In genomic region chr3:148162132-148162531, GRCh38 we compare ENCODE assay signal across 23 cellular contexts.
A peak's percentile ranks its signal among the peaks of the same experiment; 100 is the strongest.
DNase-seq lines count a peak whose midpoint lies in the region; ATAC-seq, FAIRE-seq and TF ChIP-seq lines count a peak whose summit lies in the region.
"Had no signal": no experiment of that assay in that cellular context is flagged by ENCODE, and none has a peak within 500 bp of the region (broad histone marks: within the 10 kb centered on the region; RNA-seq: fewer than 3 reads in every experiment).

No MANE protein-coding gene starts in this region.

- TF ChIP-seq CTCF in dorsolateral prefrontal cortex (IDR thresholded peaks at IDR 0.05 in 54 of 56, conservative IDR thresholded peaks at IDR 0.05 in 2 of 56; ENCODE audit: low read depth in 1 of 56, partially characterized antibody in 56 of 56): peak in 49 of 56 donors; percentile 23 to 66 (median 42)

- DNase-seq in ELR (ENCODE audit: low read depth) (peak; percentile 16), M059J (ENCODE audit: low read depth) (peak; percentile 6), dorsolateral prefrontal cortex (no peak), myocyte (ENCODE audit: low read depth) (peak; percentile 57), urothelium cell line (ENCODE audit: low spot score) (no peak)
- no peak for DNase-seq in activated CD4-positive, alpha-beta T cell treated with anti-CD3 and anti-CD28 coated beads, Interleukin-2, amount 50 U/mL, for 1 hour
- DNase-seq: activated naive CD8-positive, alpha-beta T cell treated with anti-CD3 and anti-CD28 coated beads for 36 hours; body of pancreas; COR-L47; cortex of kidney; Kasumi-1; NCI-H2107; NCI-H526 treated with DMSO at 0.1 percent for 48 hours; nucleus accumbens; PC-9; testis had no signal

- intact Hi-C loops in dorsolateral prefrontal cortex (cut with DNase I): no loop called here

- no peak for ATAC-seq in HG03457 (IDR thresholded peaks at IDR 0.05; ENCODE audit: unreplicated experiment)
- ATAC-seq in HG03025 (IDR thresholded peaks at IDR 0.05; ENCODE audit: low FRiP score, unreplicated experiment): no peak
- ATAC-seq: activated CD4-positive, CD25-positive, alpha-beta regulatory T cell treated with anti-CD3 and anti-CD28 coated beads, Interleukin-2, amount 50 U/mL, for 24 hours; body of pancreas; gastroesophageal sphincter; left lobe of liver had no signal

- H3K4me3 ChIP-seq in dorsolateral prefrontal cortex: no peak overlapping the region
- H3K4me3 ChIP-seq: body of pancreas, gastroesophageal sphincter, HAP-1, PC-9, right atrium auricular region, testis had no signal

- no peaks in the 10 kb centered on the region for H3K27me3 ChIP-seq in dorsolateral prefrontal cortex
- H3K27me3 ChIP-seq: body of pancreas, gastroesophageal sphincter, right atrium auricular region, testis had no signal

- FAIRE-seq in urothelium cell line (lab: Jason Lieb, UNC): no peak

- no peak overlapping the region for H3K27ac ChIP-seq in dorsolateral prefrontal cortex
- H3K27ac ChIP-seq: body of pancreas, gastroesophageal sphincter, PC-9, right atrium auricular region, testis had no signal

Comparison
In these comparisons a context has a peak if more than half of its experiments do, and no peak if none do; other contexts are left out.
1. DNase-seq: peak in ELR (single experiment), M059J (single experiment) and myocyte (single experiment); none in dorsolateral prefrontal cortex (0 of 10), activated CD4-positive, alpha-beta T cell treated with anti-CD3 and anti-CD28 coated beads, Interleukin-2, amount 50 U/mL, for 1 hour (single experiment) and urothelium cell line (single experiment).